In genomic region chr13:113183450-113184129, GRCh38 we compare ENCODE assay signal across 1 cellular context.
TF ChIP-seq lines count a peak whose summit lies in the region.

No MANE protein-coding gene starts in this region.

TF ChIP-seq in endothelial cell of umbilical vein, 7 proteins besides CTCF, POLR2A, EP300 and RAD21:
- TF ChIP-seq FOS (IDR thresholded peaks at IDR 0.05; ENCODE audit: borderline replicate concordance, insufficient read depth, low read length) (peak; percentile 24), MYC (IDR thresholded peaks at IDR 0.05; ENCODE audit: low read depth, low read length) (no peak), POLR2AphosphoS5 (IDR thresholded peaks at IDR 0.05; ENCODE audit: insufficient read depth, low read depth, low read length) (peak; percentile 52), JUN (IDR thresholded peaks at IDR 0.05; ENCODE audit: borderline replicate concordance, insufficient read depth, insufficient read length, low read depth) (no peak), GATA2 (IDR thresholded peaks at IDR 0.05; ENCODE audit: insufficient read depth, insufficient read length, low read depth, low read length) (no peak), EZH2 (IDR thresholded peaks at IDR 0.05; ENCODE audit: borderline replicate concordance, low read depth, low read length, severe bottlenecking) (no peak), MAX (IDR thresholded peaks at IDR 0.05; ENCODE audit: insufficient read depth, insufficient read length) (no peak)
